ENCODE assay signal across 19 cellular contexts in the genomic region with DNA sequence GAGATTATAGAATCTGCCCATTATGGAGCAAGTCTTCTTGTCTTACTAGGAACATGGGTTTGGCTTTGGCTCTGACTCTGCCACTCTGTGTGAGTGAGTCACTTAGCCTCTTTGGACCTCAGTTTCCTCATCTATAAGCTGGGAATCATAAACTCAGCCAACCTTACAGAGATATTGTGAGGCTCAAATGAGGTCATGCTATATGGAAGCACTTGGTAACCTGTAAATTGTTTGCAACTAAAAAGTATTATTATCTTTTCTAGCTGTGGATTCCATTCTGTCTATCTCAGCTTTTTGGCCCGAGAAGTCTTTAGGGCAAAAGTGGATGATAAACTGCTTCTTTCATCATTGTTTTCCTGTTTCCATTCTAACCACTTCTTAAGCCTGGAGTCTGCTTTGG.
"Had no signal": no experiment of that assay in that cellular context is flagged by ENCODE, and none has a peak within 500 bp of the region (broad histone marks: within the 10 kb centered on the region; RNA-seq: fewer than 3 reads in every experiment).

No MANE protein-coding gene starts in this region.

- H3K4me3 Mint-ChIP-seq: activated CD4-positive, alpha-beta memory T cell treated with anti-CD3 and anti-CD28 coated beads, Interleukin-2, amount 10 ng/mL, durations not matched to agents 7 days and 5 days; activated CD4-positive, alpha-beta T cell treated with anti-CD3 and anti-CD28 coated beads, Interleukin-2, amount 10 ng/mL, durations not matched to agents 24 days and 14 days; activated T-cell treated with anti-CD3 and anti-CD28 coated beads, Interleukin-2, amount 50 U/mL, for 24 hours; central memory CD8-positive, alpha-beta T cell; mesothelial cell of epicardium; naive thymus-derived CD4-positive, alpha-beta T cell; stimulated activated naive B cell treated with anti-CD40 and anti-IgM and Interleukin-4, amounts not matched to agents 10 μg/mL and 1 μg/mL and 100 μg/mL, for 72 hours had no signal

- H3K4me3 ChIP-seq: right atrium auricular region, smooth muscle cell, tibial artery had no signal

- H3K9me3 Mint-ChIP-seq: activated CD4-positive, alpha-beta memory T cell treated with anti-CD3 and anti-CD28 coated beads, Interleukin-2, amount 10 ng/mL, durations not matched to agents 7 days and 5 days; activated CD4-positive, alpha-beta T cell treated with anti-CD3 and anti-CD28 coated beads, Interleukin-2, amount 10 ng/mL, durations not matched to agents 24 days and 14 days; activated T-cell treated with anti-CD3 and anti-CD28 coated beads, Interleukin-2, amount 50 U/mL, for 24 hours; central memory CD8-positive, alpha-beta T cell; mesothelial cell of epicardium; stimulated activated naive B cell treated with anti-CD40 and anti-IgM and Interleukin-4, amounts not matched to agents 10 μg/mL and 1 μg/mL and 100 μg/mL, for 72 hours had no signal

- H3K27ac ChIP-seq: foreskin keratinocyte, right atrium auricular region, suprapubic skin, tibial artery had no signal

- H3K27me3 Mint-ChIP-seq: activated CD4-positive, alpha-beta memory T cell treated with anti-CD3 and anti-CD28 coated beads, Interleukin-2, amount 10 ng/mL, durations not matched to agents 7 days and 5 days; activated CD4-positive, alpha-beta T cell treated with anti-CD3 and anti-CD28 coated beads, Interleukin-2, amount 10 ng/mL, durations not matched to agents 24 days and 14 days had no signal

- DNase-seq: activated CD4-positive, alpha-beta memory T cell treated with anti-CD3 and anti-CD28 coated beads, Interleukin-2, amount 10 ng/mL, durations not matched to agents 7 days and 5 days; activated CD4-positive, alpha-beta T cell treated with anti-CD3 and anti-CD28 coated beads, Interleukin-2, amount 10 ng/mL, durations not matched to agents 24 days and 14 days; activated CD4-positive, CD25-positive, alpha-beta regulatory T cell treated with anti-CD3 and anti-CD28 coated beads, Interleukin-2, amount 50 U/mL, for 72 hours; activated CD8-positive, alpha-beta memory T cell treated with anti-CD3 and anti-CD28 coated beads, Interleukin-2, amount 50 U/mL, for 48 hours; activated gamma-delta T cell; activated naive CD4-positive, alpha-beta T cell treated with anti-CD3 and anti-CD28 coated beads, Interleukin-2, amount 50 U/mL, for 16 hours; activated T-cell treated with anti-CD3 and anti-CD28 coated beads, Interleukin-2, amount 50 U/mL, for 24 hours; effector CD8-positive, alpha-beta T cell; foreskin keratinocyte; naive thymus-derived CD4-positive, alpha-beta T cell; stimulated activated CD4-positive, alpha-beta T cell treated with anti-CD3 and anti-CD28 coated beads, Interleukin-2, amount 100 ng/mL, for 24 hours; stimulated activated naive B cell treated with anti-CD40 and anti-IgM and Interleukin-4, amounts not matched to agents 10 μg/mL and 1 μg/mL and 100 μg/mL, for 72 hours; T-helper 2 cell; tibial artery had no signal

- H3K27ac Mint-ChIP-seq: activated CD4-positive, alpha-beta memory T cell treated with anti-CD3 and anti-CD28 coated beads, Interleukin-2, amount 10 ng/mL, durations not matched to agents 7 days and 5 days; activated CD4-positive, alpha-beta T cell treated with anti-CD3 and anti-CD28 coated beads, Interleukin-2, amount 10 ng/mL, durations not matched to agents 24 days and 14 days; activated T-cell treated with anti-CD3 and anti-CD28 coated beads, Interleukin-2, amount 50 U/mL, for 24 hours; mesothelial cell of epicardium; naive thymus-derived CD4-positive, alpha-beta T cell; stimulated activated naive B cell treated with anti-CD40 and anti-IgM and Interleukin-4, amounts not matched to agents 10 μg/mL and 1 μg/mL and 100 μg/mL, for 72 hours had no signal

- H3K9me3 ChIP-seq: right atrium auricular region, suprapubic skin, tibial artery had no signal

- H3K36me3 ChIP-seq: right atrium auricular region, suprapubic skin, tibial artery had no signal

- H3K27me3 ChIP-seq: foreskin keratinocyte, right atrium auricular region, suprapubic skin, tibial artery had no signal

- H3K36me3 Mint-ChIP-seq: mesothelial cell of epicardium; naive thymus-derived CD4-positive, alpha-beta T cell; stimulated activated naive B cell treated with anti-CD40 and anti-IgM and Interleukin-4, amounts not matched to agents 10 μg/mL and 1 μg/mL and 100 μg/mL, for 72 hours had no signal

- H3K4me2 ChIP-seq: smooth muscle cell had no signal
